ENCODE assay signal across 25 cellular contexts in the genomic region with DNA sequence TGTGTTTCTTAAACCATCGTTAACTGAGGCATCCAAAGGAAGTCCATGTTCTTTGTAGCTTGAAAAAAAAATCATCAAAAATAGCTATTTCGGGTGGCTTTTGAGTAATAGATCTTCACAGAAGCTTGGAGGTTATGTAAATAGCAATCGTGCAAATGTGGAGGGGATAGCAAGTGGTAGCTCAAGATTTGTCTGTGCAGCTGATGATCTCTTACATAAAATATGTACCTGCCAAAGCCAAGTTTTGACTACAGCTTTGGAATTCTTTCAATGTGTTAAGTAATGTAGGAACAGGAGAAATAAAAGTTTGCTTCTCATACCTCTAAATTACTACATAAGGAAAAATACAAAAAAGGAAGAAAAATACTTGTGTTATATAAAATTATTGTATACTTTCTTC.
"Had no signal": no experiment of that assay in that cellular context is flagged by ENCODE, and none has a peak within 500 bp of the region (broad histone marks: within the 10 kb centered on the region; RNA-seq: fewer than 3 reads in every experiment).

No MANE protein-coding gene starts in this region.

- ATAC-seq: effector memory CD8-positive, alpha-beta T cell; esophagus mucosa; gastrocnemius medialis; heart right ventricle; left colon; left lobe of liver; left ventricle myocardium superior; naive thymus-derived CD4-positive, alpha-beta T cell had no signal

- H3K27ac ChIP-seq: colonic mucosa, epithelial cell of prostate, esophagus squamous epithelium, gastrocnemius medialis, heart right ventricle, lower lobe of right lung had no signal

- H3K36me3 ChIP-seq: colonic mucosa, esophagus squamous epithelium, gastrocnemius medialis, heart right ventricle, lower lobe of right lung had no signal

- H3K9me3 Mint-ChIP-seq: endodermal cell had no signal

- H3K27me3 Mint-ChIP-seq: dendritic cell treated with granulocyte-macrophage colony-stimulating factor and Interleukin-4, amounts not matched to agents 40 ng/mL and 50 ng/mL, for 4 days; effector memory CD8-positive, alpha-beta T cell; naive thymus-derived CD4-positive, alpha-beta T cell had no signal

- H3K9me3 ChIP-seq: colonic mucosa, esophagus squamous epithelium, gastrocnemius medialis, lower lobe of right lung had no signal

- H3K27ac Mint-ChIP-seq: dendritic cell treated with granulocyte-macrophage colony-stimulating factor and Interleukin-4, amounts not matched to agents 40 ng/mL and 50 ng/mL, for 4 days; effector memory CD8-positive, alpha-beta T cell; endodermal cell; mesothelial cell of epicardium; naive thymus-derived CD4-positive, alpha-beta T cell had no signal

- H3K4me3 ChIP-seq: colonic mucosa, esophagus squamous epithelium, gastrocnemius medialis, heart right ventricle, lower lobe of right lung had no signal

- H3K36me3 Mint-ChIP-seq: mesothelial cell of epicardium; naive thymus-derived CD4-positive, alpha-beta T cell had no signal

- H3K27me3 ChIP-seq: colonic mucosa, esophagus squamous epithelium, gastrocnemius medialis, heart right ventricle had no signal

- H3K4me1 ChIP-seq: colonic mucosa, esophagus squamous epithelium, gastrocnemius medialis, heart right ventricle, lower lobe of right lung had no signal

- H3K4me1 Mint-ChIP-seq: endodermal cell; naive thymus-derived CD4-positive, alpha-beta T cell had no signal

- DNase-seq: colonic mucosa; cortex of kidney; effector CD8-positive, alpha-beta T cell; effector memory CD8-positive, alpha-beta T cell; endodermal cell; erythroblast; esophagus squamous epithelium; foreskin fibroblast; foreskin melanocyte; gastrocnemius medialis; glutamatergic neuron; head of caudate nucleus; heart right ventricle; islet precursor cell; kidney glomerular epithelial cell; left colon; left ventricle myocardium superior; lower lobe of right lung; mesenchymal stem cell; naive thymus-derived CD4-positive, alpha-beta T cell had no signal

- H3K4me3 Mint-ChIP-seq: dendritic cell treated with granulocyte-macrophage colony-stimulating factor and Interleukin-4, amounts not matched to agents 40 ng/mL and 50 ng/mL, for 4 days; effector memory CD8-positive, alpha-beta T cell; endodermal cell; mesothelial cell of epicardium; naive thymus-derived CD4-positive, alpha-beta T cell had no signal
